Comparison of ENCODE assay signal across 32 cellular contexts in genomic region chr6:159919800-159920199, GRCh38. TPM values are rescaled to one million over a fixed set of nuclear protein-coding genes. Genes with fewer than 3 reads are reported as not detected.
"Had no signal": no experiment of that assay in that cellular context is flagged by ENCODE, and none has a peak within 500 bp of the region (broad histone marks: within the 10 kb centered on the region; RNA-seq: fewer than 3 reads in every experiment).

No MANE protein-coding gene starts in this region.

- H3K9me3 Mint-ChIP-seq: activated naive CD4-positive, alpha-beta T cell treated with anti-CD3 and anti-CD28 coated beads, Interleukin-2, amount 10 ng/mL, durations not matched to agents 7 days and 5 days had no signal

- H3K27me3 Mint-ChIP-seq: activated naive CD8-positive, alpha-beta T cell treated with anti-CD3 and anti-CD28 coated beads, Interleukin-2, amount 50 U/mL, for 24 hours had no signal

- H3K9me3 ChIP-seq: ascending aorta had no signal

- H3K36me3 ChIP-seq: ascending aorta, cardiac muscle cell, SJCRH30 had no signal

- H3K4me1 Mint-ChIP-seq: activated CD4-positive, alpha-beta T cell treated with anti-CD3 and anti-CD28 coated beads, Interleukin-2, amount 10 ng/mL, durations not matched to agents 7 days and 5 days; activated naive CD4-positive, alpha-beta T cell treated with anti-CD3 and anti-CD28 coated beads, Interleukin-2, amount 10 ng/mL, durations not matched to agents 7 days and 5 days; activated naive CD8-positive, alpha-beta T cell treated with anti-CD3 and anti-CD28 coated beads, Interleukin-2, amount 50 U/mL, for 24 hours; central memory CD8-positive, alpha-beta T cell had no signal

- H3K36me3 Mint-ChIP-seq: activated naive CD4-positive, alpha-beta T cell treated with anti-CD3 and anti-CD28 coated beads, Interleukin-2, amount 10 ng/mL, durations not matched to agents 7 days and 5 days had no signal

- H3K4me1 ChIP-seq: ascending aorta, SJCRH30 had no signal

- H3K4me3 ChIP-seq: ascending aorta, cardiac muscle cell, PC-9, SJCRH30, SK-N-MC had no signal

- H3K9ac ChIP-seq: KMS-11 had no signal

- H3K27me3 ChIP-seq: ascending aorta, cardiac muscle cell, SJCRH30 had no signal

- H3K4me3 Mint-ChIP-seq: activated CD4-positive, alpha-beta T cell treated with anti-CD3 and anti-CD28 coated beads, Interleukin-2, amount 10 ng/mL, durations not matched to agents 7 days and 5 days; activated CD8-positive, alpha-beta T cell treated with anti-CD3 and anti-CD28 coated beads, Interleukin-2, amount 10 ng/mL, durations not matched to agents 7 days and 5 days; activated naive CD4-positive, alpha-beta T cell treated with anti-CD3 and anti-CD28 coated beads, Interleukin-2, amount 10 ng/mL, durations not matched to agents 7 days and 5 days; activated naive CD8-positive, alpha-beta T cell; activated naive CD8-positive, alpha-beta T cell treated with anti-CD3 and anti-CD28 coated beads, Interleukin-2, amount 50 U/mL, for 24 hours; central memory CD8-positive, alpha-beta T cell had no signal

- H3K27ac Mint-ChIP-seq: activated CD4-positive, alpha-beta T cell treated with anti-CD3 and anti-CD28 coated beads, Interleukin-2, amount 10 ng/mL, durations not matched to agents 7 days and 5 days; activated CD8-positive, alpha-beta T cell treated with anti-CD3 and anti-CD28 coated beads, Interleukin-2, amount 10 ng/mL, durations not matched to agents 7 days and 5 days; activated naive CD4-positive, alpha-beta T cell treated with anti-CD3 and anti-CD28 coated beads, Interleukin-2, amount 10 ng/mL, durations not matched to agents 7 days and 5 days; activated naive CD8-positive, alpha-beta T cell; activated naive CD8-positive, alpha-beta T cell treated with anti-CD3 and anti-CD28 coated beads, Interleukin-2, amount 50 U/mL, for 24 hours had no signal

- H2AFZ ChIP-seq: PC-9 had no signal

- DNase-seq: activated CD4-positive, alpha-beta T cell treated with anti-CD3 and anti-CD28 coated beads, Interleukin-2, amount 10 ng/mL, durations not matched to agents 7 days and 5 days; activated CD4-positive, alpha-beta T cell treated with anti-CD3 and anti-CD28 coated beads, Interleukin-2, amount 50 U/mL, for 48 hours; activated CD8-positive, alpha-beta memory T cell treated with anti-CD3 and anti-CD28 coated beads, Interleukin-2, amount 50 U/mL, for 4 hours; activated CD8-positive, alpha-beta T cell treated with anti-CD3 and anti-CD28 coated beads, Interleukin-2, amount 10 ng/mL, durations not matched to agents 7 days and 5 days; activated effector memory CD4-positive, alpha-beta T cell treated with Interleukin-2 at 50 U/mL for 16 hours; activated naive CD4-positive, alpha-beta T cell treated with anti-CD3 and anti-CD28 coated beads, Interleukin-2, amount 10 ng/mL, durations not matched to agents 7 days and 5 days; activated naive CD8-positive, alpha-beta T cell treated with anti-CD3 and anti-CD28 coated beads, Interleukin-2, amount 50 U/mL, for 24 hours; activated T-cell treated with anti-CD3 and anti-CD28 coated beads, Interleukin-2, amount 50 U/mL, for 48 hours; MM.1S; NCI-H1092; NCI-H1436 treated with DMSO at 0.1 percent for 48 hours; NCI-H1694 treated with DMSO at 0.1 percent for 48 hours; NCI-H2029; NCI-H345; NCI-H526; NCI-H748 treated with DMSO at 0.1 percent for 48 hours; NK-92 treated with Interleukin-12 subunit alpha and Interleukin-12 subunit beta, amount 100 ng/mL, for 24 hours; PC-9; SJCRH30; T1000 had no signal

- H3K4me2 ChIP-seq: KMS-11, PC-9 had no signal

- ATAC-seq: activated CD8-positive, alpha-beta T cell treated with anti-CD3 and anti-CD28 coated beads, Interleukin-2, amount 10 ng/mL, durations not matched to agents 7 days and 5 days; activated naive CD8-positive, alpha-beta T cell treated with anti-CD3 and anti-CD28 coated beads, Interleukin-2, amount 50 U/mL, for 24 hours; Right ventricle myocardium inferior had no signal

- H3K27ac ChIP-seq: ascending aorta, cardiac muscle cell, KMS-11, PC-9, RWPE1, SJCRH30, SK-N-MC had no signal

RNA-seq across cellular contexts. Expression of gene MAS1, which starts 29.0 kb away (rescaled TPM):
- total RNA-seq: activated CD4-positive, alpha-beta T cell treated with anti-CD3 and anti-CD28 coated beads, Interleukin-2, amount 10 ng/mL, durations not matched to agents 7 days and 5 days; activated CD8-positive, alpha-beta T cell treated with anti-CD3 and anti-CD28 coated beads, Interleukin-2, amount 10 ng/mL, durations not matched to agents 7 days and 5 days; ascending aorta; cardiac muscle cell; LHCN-M2; NCI-H460; PC-9; Right ventricle myocardium inferior; T-helper 1 cell treated with Interleukin-12 subunit alpha and Interleukin-12 subunit beta and Interleukin-4 antibody, amounts not matched to agents 30 ng/mL and 1 ng/mL, for 36 hours; T-helper 2 cell treated with Interferon-gamma antibody and Interleukin-4, amounts not matched to agents 100 ng/mL and 5 ng/mL, for 36 hours had no signal
